28 cellular contexts compared by ENCODE assay signal in genomic region chr15:57580428-57580827, GRCh38. TPM values are rescaled to one million over a fixed set of nuclear protein-coding genes. Genes with fewer than 3 reads are reported as not detected.
"Had no signal": no experiment of that assay in that cellular context is flagged by ENCODE, and none has a peak within 500 bp of the region (broad histone marks: within the 10 kb centered on the region; RNA-seq: fewer than 3 reads in every experiment).

No MANE protein-coding gene starts in this region.

- DNase-seq: activated CD4-positive, alpha-beta memory T cell treated with anti-CD3 and anti-CD28 coated beads, Interleukin-2, amount 10 ng/mL, durations not matched to agents 7 days and 5 days; activated CD4-positive, alpha-beta T cell treated with anti-CD3 and anti-CD28 coated beads, Interleukin-2, amount 50 U/mL, for 1 hour; activated CD4-positive, CD25-positive, alpha-beta regulatory T cell; activated CD8-positive, alpha-beta memory T cell treated with anti-CD3 and anti-CD28 coated beads, Interleukin-2, amount 50 U/mL, for 4 hours; activated naive CD4-positive, alpha-beta T cell treated with anti-CD3 and anti-CD28 coated beads, Interleukin-2, amount 50 U/mL, for 16 hours; activated naive CD8-positive, alpha-beta T cell treated with anti-CD3 and anti-CD28 coated beads, Interleukin-2, amount 10 ng/mL, durations not matched to agents 7 days and 5 days; activated T-cell treated with anti-CD3 and anti-CD28 coated beads, Interleukin-2, amount 50 U/mL, for 1 hour; anterior cingulate cortex; caudate nucleus; NCI-H1092; NCI-H1417; NCI-H1694; NCI-H2029; NCI-H2107; NCI-H2171 treated with DMSO at 0.1 percent for 48 hours; NCI-H226; NCI-H526 treated with DMSO at 0.1 percent for 48 hours; T-cell; T-helper 2 cell; T1000 had no signal

- H3K27me3 ChIP-seq: adrenal gland, breast epithelium had no signal

- ATAC-seq: Right ventricle myocardium inferior, T-cell had no signal

- H3K9me3 ChIP-seq: adrenal gland had no signal

- H3K4me3 ChIP-seq: adrenal gland, breast epithelium, SK-N-MC had no signal

- H3K4me1 ChIP-seq: adrenal gland, breast epithelium had no signal

- H3K27ac ChIP-seq: adrenal gland, breast epithelium, KMS-11, SK-N-MC had no signal

- H3K27ac Mint-ChIP-seq: activated CD4-positive, alpha-beta memory T cell treated with anti-CD3 and anti-CD28 coated beads, Interleukin-2, amount 10 ng/mL, durations not matched to agents 7 days and 5 days; activated naive CD8-positive, alpha-beta T cell treated with anti-CD3 and anti-CD28 coated beads, Interleukin-2, amount 10 ng/mL, durations not matched to agents 7 days and 5 days; T-cell had no signal

- H3K4me1 Mint-ChIP-seq: activated CD4-positive, alpha-beta memory T cell treated with anti-CD3 and anti-CD28 coated beads, Interleukin-2, amount 10 ng/mL, durations not matched to agents 7 days and 5 days; activated naive CD8-positive, alpha-beta T cell treated with anti-CD3 and anti-CD28 coated beads, Interleukin-2, amount 10 ng/mL, durations not matched to agents 7 days and 5 days; T-cell had no signal

- H3K36me3 ChIP-seq: adrenal gland, breast epithelium had no signal

- H3K4me3 Mint-ChIP-seq: activated CD4-positive, alpha-beta memory T cell treated with anti-CD3 and anti-CD28 coated beads, Interleukin-2, amount 10 ng/mL, durations not matched to agents 7 days and 5 days; activated naive CD8-positive, alpha-beta T cell treated with anti-CD3 and anti-CD28 coated beads, Interleukin-2, amount 10 ng/mL, durations not matched to agents 7 days and 5 days; T-cell had no signal

RNA-seq across cellular contexts. Expression of gene MYZAP, which starts 11.3 kb away (rescaled TPM):
- total RNA-seq: activated CD8-positive, alpha-beta memory T cell treated with anti-CD3 and anti-CD28 coated beads for 36 hours; activated naive CD8-positive, alpha-beta T cell treated with anti-CD3 and anti-CD28 coated beads, Interleukin-2, amount 10 ng/mL, durations not matched to agents 7 days and 5 days; NCI-H460; OCI-LY7 had no signal
